In genomic region chr11:133956650-133957633, GRCh38 we compare ENCODE assay signal across 8 cellular contexts. TPM values are rescaled to one million over a fixed set of nuclear protein-coding genes. Genes with fewer than 3 reads are reported as not detected.
DNase-seq lines count a peak whose midpoint lies in the region; ATAC-seq, FAIRE-seq and TF ChIP-seq lines count a peak whose summit lies in the region.

TSS of gene IGSF9B (minus strand) at chr11:133956968. CDS start at chr11:133956754, 214 bp downstream.

- no TSS peak for BruUV-seq in endothelial cell of umbilical vein (replicated peaks; lab: Mats Ljungman, UMichigan)

- H3K9me1 ChIP-seq in endothelial cell of umbilical vein (replicated peaks; ENCODE audit: control insufficient read depth, extremely low read depth, insufficient read depth, low read length), result no peaks in the 10 kb centered on the region

- no peaks in the 10 kb centered on the region for H3K79me2 ChIP-seq in ACC112 (ENCODE audit: control insufficient read depth, insufficient read depth, low read length, unreplicated experiment)
- H3K79me2 ChIP-seq in endothelial cell of umbilical vein (ENCODE audit: control insufficient read depth, insufficient read depth, low read length), result no peaks in the 10 kb centered on the region

- no peak within 1 kb of the TSS for H3K9ac ChIP-seq in endothelial cell of umbilical vein (replicated peaks; ENCODE audit: extremely low read depth, insufficient read depth, low read length)

- H3K9me3 ChIP-seq in endothelial cell of umbilical vein (replicated peaks; ENCODE audit: control insufficient read depth, insufficient read depth, low read length) (no peaks in the 10 kb centered on the region), mononuclear cell (ENCODE audit: low read depth, low read length) (no peaks in the 10 kb centered on the region)

- H3K36me3 ChIP-seq in ACC112 (ENCODE audit: insufficient read depth, low read length), result no peaks in the 10 kb centered on the region
- H3K36me3 ChIP-seq in endothelial cell of umbilical vein (ENCODE audit: control insufficient read depth in 2 of 2, extremely low read depth in 1 of 2, insufficient read depth in 2 of 2, low read length in 2 of 2), result no peaks in the 10 kb centered on the region

- ATAC-seq in GM18868 (IDR thresholded peaks at IDR 0.05; ENCODE audit: unreplicated experiment) (peak; percentile 99), HG03103 (IDR thresholded peaks at IDR 0.05; ENCODE audit: low read depth, unreplicated experiment) (peak; percentile 96)

- peak; percentile 53 for FAIRE-seq in endothelial cell of umbilical vein (lab: Jason Lieb, UNC)

- H3K27ac ChIP-seq in ACC112 (ENCODE audit: low read depth, low read length) (no peak within 1 kb of the TSS), endothelial cell of umbilical vein (ENCODE audit: insufficient read depth, low read depth, low read length) (no peak within 1 kb of the TSS)

- dilution Hi-C loops in endothelial cell of umbilical vein (cut with MboI; ENCODE audit: extremely low pct_ligation_motif_present, low sequenced_read_pairs), result no loop called here

- H3K4me3 ChIP-seq in ACC112 (ENCODE audit: low read depth, low read length), result peak within 1 kb of the TSS; percentile 64
- peak within 1 kb of the TSS; percentile 13 to 39 (median 29) for H3K4me3 ChIP-seq in endothelial cell of umbilical vein (replicated peaks in 1 of 3; ENCODE audit: insufficient read depth in 1 of 3, low read depth in 1 of 3, low read length in 3 of 3)
- peak within 1 kb of the TSS; percentile 44 for H3K4me3 ChIP-seq in mononuclear cell (ENCODE audit: low read length)

- H4K20me1 ChIP-seq in endothelial cell of umbilical vein (replicated peaks; ENCODE audit: control insufficient read depth, extremely low read depth, insufficient read depth, low read length), result no peaks in the 10 kb centered on the region

- DNase-seq in NCI-H510A treated with DMSO at 0.1 percent for 48 hours (lab: John Stamatoyannopoulos, UW) (peak; percentile 88), activated T-cell treated with anti-CD3 and anti-CD28 coated beads for 1 hour (ENCODE audit: low read depth) (peak; percentile 85), endothelial cell of umbilical vein (ENCODE audit: low read depth, low spot score) (peak; percentile 73)
- peak; percentile 87 to 89 for DNase-seq in stimulated activated CD8-positive, alpha-beta memory T cell treated with anti-CD3 and anti-CD28 coated beads, Interleukin-2, amount 100 ng/mL, for 48 hours (ENCODE audit: low read depth in 2 of 2)

- H3K4me1 ChIP-seq in ACC112 (ENCODE audit: control insufficient read depth, insufficient read depth, low read length, unreplicated experiment) (no peaks in the 10 kb centered on the region), endothelial cell of umbilical vein (ENCODE audit: control insufficient read depth, extremely low read depth, insufficient read depth, low read length) (no peaks in the 10 kb centered on the region), mononuclear cell (ENCODE audit: insufficient read depth, low read length) (peaks cover 13% of the 10 kb centered on the region)

- intact Hi-C loops in endothelial cell of umbilical vein (cut with micrococcal nuclease), result loop anchor here (2.0 kb wide), 1 partner anchor 30 kb away; no protein-coding TSS in a partner anchor

- TF ChIP-seq CTCF in endothelial cell of umbilical vein (IDR thresholded peaks at IDR 0.05; ENCODE audit: extremely low read depth in 1 of 2, insufficient read depth in 1 of 2, low read depth in 1 of 2, low read length in 2 of 2), result no peak

- TF ChIP-seq POLR2A in endothelial cell of umbilical vein (IDR thresholded peaks at IDR 0.05; ENCODE audit: low read depth, low read length), result no peak

- POLR2A ChIA-PET in endothelial cell of umbilical vein (lab: Charles Lee), result interaction anchor here (0.6 kb wide), 1 partner anchor 268 kb away, joined by 3 read pairs; the partner anchor contains the start of gene VPS26B

- H3K27me3 ChIP-seq in ACC112 (ENCODE audit: insufficient read depth, low read length) (peaks cover 67% of the 10 kb centered on the region), endothelial cell of umbilical vein (ENCODE audit: control insufficient read depth in 2 of 2, insufficient read depth in 2 of 2, low read length in 2 of 2) (peaks cover 34 to 40% of the 10 kb centered on the region in 2 experiments), mononuclear cell (ENCODE audit: insufficient read depth, low read length) (peaks cover 32% of the 10 kb centered on the region)

- CTCF ChIA-PET in endothelial cell of umbilical vein (lab: Charles Lee), result no interaction called here

- peak within 1 kb of the TSS; percentile 50 for H3K4me2 ChIP-seq in endothelial cell of umbilical vein (ENCODE audit: insufficient read depth, low read length)

- H2AFZ ChIP-seq in ACC112 (ENCODE audit: low read length, unreplicated experiment) (no peak within 1 kb of the TSS), endothelial cell of umbilical vein (ENCODE audit: low read depth, low read length) (peak within 1 kb of the TSS; percentile 81)

TF ChIP-seq in endothelial cell of umbilical vein, 7 proteins besides CTCF, POLR2A, EP300 and RAD21:
- TF ChIP-seq EZH2 (IDR thresholded peaks at IDR 0.05; ENCODE audit: borderline replicate concordance, low read depth, low read length, severe bottlenecking) (peak; percentile 48), POLR2AphosphoS5 (IDR thresholded peaks at IDR 0.05; ENCODE audit: insufficient read depth, low read depth, low read length) (no peak), FOS (IDR thresholded peaks at IDR 0.05; ENCODE audit: borderline replicate concordance, insufficient read depth, low read length) (no peak)

RNA-seq across cellular contexts. Expression of gene IGSF9B, which starts in this region (rescaled TPM):
- total RNA-seq in endothelial cell of umbilical vein (0.15 and 0.69 TPM in 2 replicates), mononuclear cell (4.3 TPM)
- 0.06 and 0.18 TPM in 2 replicates for polyA plus RNA-seq in endothelial cell of umbilical vein
- polyA plus RNA-seq in endothelial cell of umbilical vein (2011; cell fraction: cytosol; rRNA removed), result 0.01 and 0.06 TPM in 2 replicates
- polyA plus RNA-seq in endothelial cell of umbilical vein (2011; cell fraction: nucleus; rRNA removed), result 0.24 and 0.43 TPM in 2 replicates
- polyA plus RNA-seq in endothelial cell of umbilical vein (2012), result 0.11 TPM in 1 of 2 replicates, not detected in the other
- polyA minus RNA-seq in endothelial cell of umbilical vein, result 0.22 TPM in 1 of 2 replicates, not detected in the other
- polyA minus RNA-seq in endothelial cell of umbilical vein (2011; cell fraction: cytosol; rRNA and poly(A)+ RNA removed), result not detected
- polyA minus RNA-seq in endothelial cell of umbilical vein (2011; cell fraction: nucleus; rRNA and poly(A)+ RNA removed), result 0.19 and 0.29 TPM in 2 replicates

Comparison
In these comparisons a context has a peak if more than half of its experiments do, and no peak if none do; other contexts are left out.
1. Peak in DNase-seq, H3K4me3 ChIP-seq and H3K4me2 ChIP-seq in endothelial cell of umbilical vein; RNA of the gene not detected or under 1 TPM.